ENCODE assay signal across 12 cellular contexts in the genomic region with DNA sequence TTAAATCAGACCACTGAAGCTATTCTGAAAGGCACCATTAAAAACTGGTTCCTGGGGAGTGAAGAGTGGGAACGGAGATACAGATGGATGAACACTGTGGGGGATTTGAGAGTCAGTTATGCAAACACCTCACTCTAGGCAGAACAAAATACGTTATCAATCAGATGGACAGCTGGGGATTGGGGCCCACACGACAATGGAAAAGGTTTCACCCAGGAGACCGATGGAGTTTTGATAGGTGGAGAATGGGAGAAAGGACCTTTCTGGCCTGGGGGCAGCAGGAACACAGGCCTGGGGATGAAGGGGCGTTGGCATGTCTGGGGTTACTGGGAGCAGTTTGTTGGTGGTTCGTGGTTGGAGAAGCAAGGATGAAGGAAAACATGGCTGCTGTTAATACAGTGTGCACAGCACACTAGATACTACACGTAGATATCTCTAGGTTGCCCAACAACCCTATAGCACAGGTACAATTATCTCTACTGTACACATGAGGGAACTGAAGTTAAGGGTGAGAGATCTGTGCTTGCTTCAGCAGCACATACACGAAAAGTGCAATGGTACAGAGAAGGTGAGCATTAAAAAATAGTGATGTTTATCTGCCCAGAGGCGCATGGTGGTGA. TPM values are rescaled to one million over a fixed set of nuclear protein-coding genes. Genes with fewer than 3 reads are reported as not detected.
DNase-seq lines count a peak whose midpoint lies in the region; ATAC-seq and TF ChIP-seq lines count a peak whose summit lies in the region.
"Had no signal": no experiment of that assay in that cellular context is flagged by ENCODE, and none has a peak within 500 bp of the region (broad histone marks: within the 10 kb centered on the region; RNA-seq: fewer than 3 reads in every experiment).

No MANE protein-coding gene starts in this region.

- H3K9me3 ChIP-seq in CD4-positive, alpha-beta memory T cell (ENCODE audit: control insufficient read depth in 1 of 2, low read length in 2 of 2), result no peaks in the 10 kb centered on the region
- no peaks in the 10 kb centered on the region for H3K9me3 ChIP-seq in OCI-LY1 (ENCODE audit: low read length)
- no peaks in the 10 kb centered on the region for H3K9me3 ChIP-seq in testis
- H3K9me3 ChIP-seq: left lung had no signal

- DNase-seq in CD4-positive, alpha-beta memory T cell, result no peak
- DNase-seq in testis (no peak), SW480 (ENCODE audit: low spot score) (no peak)
- no peak for DNase-seq in activated T-helper 2 cell treated with anti-CD3 and anti-CD28 coated beads, Interferon-gamma antibody, Interleukin-2, Interleukin-4, amounts not matched to agents 10 μg/mL and 5 μg/mL and 100 μg/mL, durations not matched to agents 14 hours and 24 hours and 36 hours (ENCODE audit: low spot score)
- DNase-seq: activated CD4-positive, alpha-beta T cell treated with anti-CD3 and anti-CD28 coated beads, Interleukin-2, amount 50 U/mL, for 48 hours; left lung; stimulated activated CD8-positive, alpha-beta memory T cell treated with anti-CD3 and anti-CD28 coated beads, Interleukin-4, amount 100 ng/mL, for 48 hours had no signal

- peak overlapping the region; percentile 60 for H3K9ac ChIP-seq in OCI-LY1 (ENCODE audit: low read length)

- H3K4me1 ChIP-seq in CD4-positive, alpha-beta memory T cell (ENCODE audit: insufficient read depth, low read length), result peaks cover 50% of the 10 kb centered on the region
- peaks cover 54% of the 10 kb centered on the region for H3K4me1 ChIP-seq in OCI-LY1 (ENCODE audit: insufficient read depth, low read length, severe bottlenecking)
- no peaks in the 10 kb centered on the region for H3K4me1 ChIP-seq in testis

- peak; percentile 62 for ATAC-seq in GM18858 (IDR thresholded peaks at IDR 0.05; ENCODE audit: unreplicated experiment)
- ATAC-seq in HG02588 (IDR thresholded peaks at IDR 0.05; ENCODE audit: unreplicated experiment), result peak; percentile 53
- no peak for ATAC-seq in HG02970 (IDR thresholded peaks at IDR 0.05; ENCODE audit: low FRiP score, unreplicated experiment)
- ATAC-seq: sciatic nerve had no signal

- peaks cover 0 to 5% (median 1%) of the 10 kb centered on the region in 8 donors for H3K9me3 Mint-ChIP-seq in CD4-positive, alpha-beta memory T cell
- peaks cover 8% of the 10 kb centered on the region for H3K9me3 Mint-ChIP-seq in activated T-helper 2 cell treated with anti-CD3 and anti-CD28 coated beads, Interferon-gamma antibody, Interleukin-2, Interleukin-4, amounts not matched to agents 10 μg/mL and 5 μg/mL and 100 μg/mL, durations not matched to agents 14 hours and 24 hours and 36 hours

- peak overlapping the region in 6 of 7 donors; percentile 25 to 82 (median 66) for H3K27ac Mint-ChIP-seq in CD4-positive, alpha-beta memory T cell
- no peak overlapping the region for H3K27ac Mint-ChIP-seq in activated T-helper 2 cell treated with anti-CD3 and anti-CD28 coated beads, Interferon-gamma antibody, Interleukin-2, Interleukin-4, amounts not matched to agents 10 μg/mL and 5 μg/mL and 100 μg/mL, durations not matched to agents 14 hours and 24 hours and 36 hours

- TF ChIP-seq POLR2A in testis (IDR thresholded peaks at IDR 0.05), result no peak

- H3K79me2 ChIP-seq in OCI-LY1 (ENCODE audit: insufficient read depth, low read length), result peaks cover 22% of the 10 kb centered on the region

- peaks cover 24% of the 10 kb centered on the region for H3K36me3 ChIP-seq in CD4-positive, alpha-beta memory T cell (ENCODE audit: insufficient read depth, low read length)
- H3K36me3 ChIP-seq in OCI-LY1 (ENCODE audit: insufficient read depth, low read length) (peaks cover 69% of the 10 kb centered on the region), testis (ENCODE audit: low read depth, missing control alignments) (no peaks in the 10 kb centered on the region)

- CTCF ChIA-PET in CD4-positive, alpha-beta memory T cell (lab: Charles Lee; ENCODE audit: partially characterized antibody), result interaction anchor here (0.7 to 2.0 kb wide), 5 partner anchors 15 to 166 kb away, joined by 3 to 6 read pairs (median 3); no protein-coding TSS in a partner anchor

- 89 to 92% methylated on average over 9 of the region's 9 CpGs for WGBS in testis, 2 donors

- H3K36me3 Mint-ChIP-seq in CD4-positive, alpha-beta memory T cell, result peaks cover 71 to 73% of the 10 kb centered on the region in 2 donors
- H3K36me3 Mint-ChIP-seq in activated T-helper 2 cell treated with anti-CD3 and anti-CD28 coated beads, Interferon-gamma antibody, Interleukin-2, Interleukin-4, amounts not matched to agents 10 μg/mL and 5 μg/mL and 100 μg/mL, durations not matched to agents 14 hours and 24 hours and 36 hours (ENCODE audit: low read depth), result peaks cover 80% of the 10 kb centered on the region

- H3K4me3 ChIP-seq in CD4-positive, alpha-beta memory T cell (ENCODE audit: low read length in 2 of 2), result no peak overlapping the region
- H3K4me3 ChIP-seq in OCI-LY1 (ENCODE audit: low read depth, low read length, poor library complexity, severe bottlenecking), result peak overlapping the region; percentile 37
- no peak overlapping the region for H3K4me3 ChIP-seq in testis
- H3K4me3 ChIP-seq: left lung had no signal

- no peak overlapping the region for H2AFZ ChIP-seq in OCI-LY1 (ENCODE audit: low read length)

- intact Hi-C loops in CD4-positive, alpha-beta memory T cell (cut with micrococcal nuclease), result no loop called here
- intact Hi-C loops in testis (cut with DNase I; ENCODE audit: low total_unique reads), result no loop called here
- intact Hi-C loops in activated T-helper 2 cell treated with anti-CD3 and anti-CD28 coated beads, Interferon-gamma antibody, Interleukin-2, Interleukin-4, amounts not matched to agents 10 μg/mL and 5 μg/mL and 100 μg/mL, durations not matched to agents 14 hours and 24 hours and 36 hours (cut with micrococcal nuclease), result no loop called here

- H3K4me2 ChIP-seq in OCI-LY1 (ENCODE audit: low read length), result peak overlapping the region; percentile 61

- no peaks in the 10 kb centered on the region for H3F3A ChIP-seq in OCI-LY1 (ENCODE audit: insufficient read depth, low read length)

- POLR2A ChIA-PET in CD4-positive, alpha-beta memory T cell (lab: Charles Lee; ENCODE audit: partially characterized antibody), result interaction anchor here (1.6 kb wide), 1 partner anchor 15 kb away, joined by 4 read pairs; no protein-coding TSS in a partner anchor

- H3K27me3 Mint-ChIP-seq in CD4-positive, alpha-beta memory T cell, result no peaks in the 10 kb centered on the region
- H3K27me3 Mint-ChIP-seq in activated T-helper 2 cell treated with anti-CD3 and anti-CD28 coated beads, Interferon-gamma antibody, Interleukin-2, Interleukin-4, amounts not matched to agents 10 μg/mL and 5 μg/mL and 100 μg/mL, durations not matched to agents 14 hours and 24 hours and 36 hours (ENCODE audit: low read depth), result no peaks in the 10 kb centered on the region

- no peak for TF ChIP-seq CTCF in OCI-LY1 (IDR thresholded peaks at IDR 0.05; ENCODE audit: low read length)
- TF ChIP-seq CTCF in testis (IDR thresholded peaks at IDR 0.05), result no peak

- no peaks in the 10 kb centered on the region for H4K20me1 ChIP-seq in OCI-LY1 (ENCODE audit: insufficient read depth, low read length)

- no peak overlapping the region for H3K27ac ChIP-seq in CD4-positive, alpha-beta memory T cell (ENCODE audit: low read depth, low read length)
- peak overlapping the region; percentile 95 for H3K27ac ChIP-seq in OCI-LY1 (ENCODE audit: low read depth, low read length, poor library complexity, severe bottlenecking)
- H3K27ac ChIP-seq in testis, result no peak overlapping the region

- H3K4me1 Mint-ChIP-seq in CD4-positive, alpha-beta memory T cell, result peaks cover 52 to 79% (median 61%) of the 10 kb centered on the region in 4 donors
- H3K4me1 Mint-ChIP-seq in activated T-helper 2 cell treated with anti-CD3 and anti-CD28 coated beads, Interferon-gamma antibody, Interleukin-2, Interleukin-4, amounts not matched to agents 10 μg/mL and 5 μg/mL and 100 μg/mL, durations not matched to agents 14 hours and 24 hours and 36 hours (ENCODE audit: low read depth), result peaks cover 33% of the 10 kb centered on the region

- H3K9me2 ChIP-seq in OCI-LY1 (ENCODE audit: low read depth, low read length), result no peaks in the 10 kb centered on the region

- H3K4me3 Mint-ChIP-seq in CD4-positive, alpha-beta memory T cell, result peak overlapping the region in 1 of 8 donors; percentile 8
- no peak overlapping the region for H3K4me3 Mint-ChIP-seq in activated T-helper 2 cell treated with anti-CD3 and anti-CD28 coated beads, Interferon-gamma antibody, Interleukin-2, Interleukin-4, amounts not matched to agents 10 μg/mL and 5 μg/mL and 100 μg/mL, durations not matched to agents 14 hours and 24 hours and 36 hours (ENCODE audit: low read depth)

- H3K27me3 ChIP-seq in CD4-positive, alpha-beta memory T cell (ENCODE audit: insufficient read depth, low read length), result no peaks in the 10 kb centered on the region
- H3K27me3 ChIP-seq in OCI-LY1 (ENCODE audit: insufficient read depth, low read length), result no peaks in the 10 kb centered on the region
- H3K27me3 ChIP-seq in testis, result no peaks in the 10 kb centered on the region
- H3K27me3 ChIP-seq: left lung had no signal

RNA-seq across cellular contexts. Expression of a gene that starts 16.5 kb away (rescaled TPM):
- total RNA-seq in CD4-positive, alpha-beta memory T cell, result 100 to 1,000 TPM; 222 to 232 TPM
- 100 to 1,000 TPM; 165 to 172 TPM for polyA plus RNA-seq in CD4-positive, alpha-beta memory T cell
- 10 to 100 TPM; 16.9 to 26.3 TPM for total RNA-seq in testis
- 12.8 TPM for polyA plus RNA-seq in testis (ENCODE audit: insufficient read depth, low read depth, low replicate concordance)
- 78.1 and 85.9 TPM in 2 replicates for total RNA-seq in activated T-helper 2 cell treated with anti-CD3 and anti-CD28 coated beads, Interferon-gamma antibody, Interleukin-2, Interleukin-4, amounts not matched to agents 10 μg/mL and 5 μg/mL and 100 μg/mL, durations not matched to agents 14 hours and 24 hours and 36 hours
